Comparison of ENCODE assay signal across 1 cellular context in genomic region chr3:37962906-37963486, GRCh38.
TF ChIP-seq lines count a peak whose summit lies in the region.

No MANE protein-coding gene starts in this region.

TF ChIP-seq in SK-N-SH, 30 proteins besides CTCF, POLR2A, EP300 and RAD21 (continued from another document):
- TF ChIP-seq ZBTB33 (IDR thresholded peaks at IDR 0.05; ENCODE audit: borderline replicate concordance, low read depth) (no peak), MEF2A (IDR thresholded peaks at IDR 0.05; ENCODE audit: borderline replicate concordance, low read depth) (no peak), SMC3 (IDR thresholded peaks at IDR 0.05; ENCODE audit: low read depth, low read length) (no peak), TEAD4 (IDR thresholded peaks at IDR 0.05; ENCODE audit: borderline replicate concordance, insufficient read depth) (no peak), GABPA (IDR thresholded peaks at IDR 0.05; ENCODE audit: low read depth) (no peak)
